In the genomic region with DNA sequence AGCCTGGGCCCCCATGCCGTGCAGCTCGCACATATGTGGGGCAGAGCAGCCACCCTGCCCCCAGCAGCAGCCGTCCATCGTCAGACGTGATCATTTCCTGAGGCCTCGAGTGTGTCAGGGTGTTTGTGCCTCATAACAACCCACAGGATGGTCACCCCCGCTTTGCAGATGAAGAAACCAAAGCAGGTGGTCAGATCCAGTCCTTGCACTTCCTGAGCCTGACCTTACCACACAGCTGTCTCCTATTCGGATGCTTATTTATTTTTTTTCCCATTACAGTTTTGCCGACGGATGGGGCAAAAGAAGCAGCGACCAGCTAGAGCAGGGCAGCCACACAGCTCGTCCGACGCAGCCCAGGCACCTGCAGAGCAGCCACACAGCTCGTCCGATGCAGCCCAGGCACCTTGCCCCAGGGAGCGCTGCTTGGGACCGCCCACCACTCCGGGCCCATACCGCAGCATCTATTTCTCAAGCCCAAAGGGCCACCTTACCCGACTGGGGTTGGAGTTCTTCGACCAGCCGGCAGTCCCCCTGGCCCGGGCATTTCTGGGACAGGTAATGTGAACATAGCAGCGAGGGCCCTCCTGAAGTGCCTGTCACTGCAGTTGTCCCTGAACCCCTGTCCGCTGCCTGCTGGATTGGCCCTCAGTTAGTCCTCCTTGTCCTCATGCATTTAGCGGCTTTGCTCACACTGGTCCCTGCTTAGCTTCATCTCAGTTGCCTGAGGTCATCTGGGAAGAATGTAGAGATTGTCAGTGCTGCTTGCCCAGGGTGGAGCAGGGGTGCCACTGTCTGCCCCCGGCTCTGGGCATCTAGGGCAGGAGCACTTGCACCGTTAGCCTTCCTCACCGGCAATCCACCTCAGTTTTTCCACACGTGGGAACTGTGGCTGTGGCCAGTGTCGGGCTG, we compare ENCODE assay signal across 9 cellular contexts. TPM values are rescaled to one million over a fixed set of nuclear protein-coding genes. Genes with fewer than 3 reads are reported as not detected.
DNase-seq lines count a peak whose midpoint lies in the region; ATAC-seq, FAIRE-seq and TF ChIP-seq lines count a peak whose summit lies in the region.
"Had no signal": no experiment of that assay in that cellular context is flagged by ENCODE, and none has a peak within 500 bp of the region (broad histone marks: within the 10 kb centered on the region; RNA-seq: fewer than 3 reads in every experiment).

No MANE protein-coding gene starts in this region.

- peak overlapping the region; percentile 87 for H3K4me3 Mint-ChIP-seq in chondrocyte (ENCODE audit: unreplicated experiment)
- peak overlapping the region; percentile 90 for H3K4me3 Mint-ChIP-seq in natural killer cell treated with Interleukin-12 subunit alpha and Interleukin-12 subunit beta and Interleukin-15 and Interleukin-18, amount 100 ng/mL, for 72 hours

- H3K4me1 Mint-ChIP-seq in chondrocyte (ENCODE audit: low read depth), result peaks cover 63% of the 10 kb centered on the region
- peaks cover 31 to 44% of the 10 kb centered on the region in 2 donors for H3K4me1 Mint-ChIP-seq in natural killer cell treated with Interleukin-12 subunit alpha and Interleukin-12 subunit beta and Interleukin-15 and Interleukin-18, amount 100 ng/mL, for 72 hours (ENCODE audit: low read depth in 2 of 2)

- H2AFZ ChIP-seq in KMS-11 (ENCODE audit: low read depth), result peak overlapping the region; percentile 83; the same call in 1 of the 2 replicates

- DNase-seq in chondrocyte (ENCODE audit: low spot score) (no peak), frontal cortex (ENCODE audit: low spot score in 2 of 2) (no peak)
- no peak for DNase-seq in natural killer cell treated with Interleukin-12 subunit alpha and Interleukin-12 subunit beta and Interleukin-15 and Interleukin-18, amount 100 ng/mL, for 72 hours (ENCODE audit: low spot score)
- DNase-seq: NK-92 treated with Interleukin-12 subunit alpha and Interleukin-12 subunit beta, amount 100 ng/mL, for 24 hours had no signal

- FAIRE-seq in frontal cortex (lab: Jason Lieb, UNC), result no peak

- H3K36me3 ChIP-seq in BLaER1 (peaks cover 45% of the 10 kb centered on the region), KMS-11 (ENCODE audit: insufficient read depth) (no peaks in the 10 kb centered on the region)

- H3K4me3 ChIP-seq in BLaER1, result peak overlapping the region; percentile 86
- no peak overlapping the region for H3K4me3 ChIP-seq in KMS-11 (IDR thresholded peaks at IDR 0.05; ENCODE audit: insufficient read depth, low read depth, low read length)

- H3K79me2 ChIP-seq in KMS-11 (ENCODE audit: insufficient read depth, low read depth), result no peaks in the 10 kb centered on the region

- no peaks in the 10 kb centered on the region for H3K9me3 ChIP-seq in BLaER1

- peak overlapping the region; percentile 91 for H3K27ac Mint-ChIP-seq in chondrocyte (ENCODE audit: unreplicated experiment)
- H3K27ac Mint-ChIP-seq in natural killer cell treated with Interleukin-12 subunit alpha and Interleukin-12 subunit beta and Interleukin-15 and Interleukin-18, amount 100 ng/mL, for 72 hours, result peak overlapping the region; percentile 87 to 94

- H3K27ac ChIP-seq in BLaER1 (peak overlapping the region; percentile 93), KMS-11 (no peak overlapping the region)

- H3K27me3 Mint-ChIP-seq in chondrocyte (ENCODE audit: low read depth), result no peaks in the 10 kb centered on the region
- peaks cover 0 to 3% of the 10 kb centered on the region in 2 donors for H3K27me3 Mint-ChIP-seq in natural killer cell treated with Interleukin-12 subunit alpha and Interleukin-12 subunit beta and Interleukin-15 and Interleukin-18, amount 100 ng/mL, for 72 hours

- H3K4me2 ChIP-seq in BLaER1, result peak overlapping the region; percentile 99
- H3K4me2 ChIP-seq in KMS-11, result peak overlapping the region; percentile 97

- H3K9ac ChIP-seq in BLaER1 (peak overlapping the region; percentile 90), KMS-11 (no peak overlapping the region)

- H3K9me3 Mint-ChIP-seq in chondrocyte (ENCODE audit: low read depth), result no peaks in the 10 kb centered on the region
- H3K9me3 Mint-ChIP-seq in natural killer cell treated with Interleukin-12 subunit alpha and Interleukin-12 subunit beta and Interleukin-15 and Interleukin-18, amount 100 ng/mL, for 72 hours, result no peaks in the 10 kb centered on the region

- no peak for ATAC-seq in natural killer cell treated with Interleukin-12 subunit alpha and Interleukin-12 subunit beta and Interleukin-15 and Interleukin-18, amount 100 ng/mL, for 72 hours
- ATAC-seq in GM19023 (IDR thresholded peaks at IDR 0.05; ENCODE audit: unreplicated experiment) (no peak), GM21825 (IDR thresholded peaks at IDR 0.05; ENCODE audit: unreplicated experiment) (no peak), HG02588 (IDR thresholded peaks at IDR 0.05; ENCODE audit: unreplicated experiment) (no peak)

- H4K20me1 ChIP-seq in BLaER1, result peaks cover 3% of the 10 kb centered on the region
- no peaks in the 10 kb centered on the region for H4K20me1 ChIP-seq in KMS-11 (ENCODE audit: insufficient read depth)

- H3K27me3 ChIP-seq in BLaER1, result no peaks in the 10 kb centered on the region
- H3K27me3 ChIP-seq in KMS-11 (ENCODE audit: insufficient read depth, low read depth), result no peaks in the 10 kb centered on the region

- H3K4me1 ChIP-seq in BLaER1 (peaks cover 63% of the 10 kb centered on the region), KMS-11 (ENCODE audit: low read depth, poor library complexity, severe bottlenecking) (peaks cover 31% of the 10 kb centered on the region)

- TF ChIP-seq CTCF in KMS-11 (conservative IDR thresholded peaks at IDR 0.05; ENCODE audit: low read depth, low read length), result no peak
- TF ChIP-seq CTCF in chondrocyte (IDR thresholded peaks at IDR 0.05), result no peak

- H3K36me3 Mint-ChIP-seq in chondrocyte (ENCODE audit: low read depth), result peaks cover 5% of the 10 kb centered on the region
- no peaks in the 10 kb centered on the region for H3K36me3 Mint-ChIP-seq in natural killer cell treated with Interleukin-12 subunit alpha and Interleukin-12 subunit beta and Interleukin-15 and Interleukin-18, amount 100 ng/mL, for 72 hours

RNA-seq across cellular contexts. Expression of gene MPG, which starts 1.4 kb away (rescaled TPM):
- total RNA-seq in chondrocyte (52.6 to 65.4 TPM (median 61.1 TPM) in 3 replicates), frontal cortex (48.9 TPM)
- 10 to 100 TPM; 39.9 to 43.8 TPM for total RNA-seq in natural killer cell treated with Interleukin-12 subunit alpha and Interleukin-12 subunit beta and Interleukin-15 and Interleukin-18, amount 100 ng/mL, for 72 hours

RNA-seq across cellular contexts. Expression of gene RHBDF1, which starts 7.0 kb away (rescaled TPM):
- 52.4 to 55.5 TPM (median 52.7 TPM) in 3 replicates for total RNA-seq in chondrocyte
- total RNA-seq in natural killer cell treated with Interleukin-12 subunit alpha and Interleukin-12 subunit beta and Interleukin-15 and Interleukin-18, amount 100 ng/mL, for 72 hours, result 1 to 10 TPM in 1 of 2 donors, under 1 TPM in 1; 0.84 to 2.5 TPM
- 1.6 TPM for total RNA-seq in frontal cortex

RNA-seq across cellular contexts. Expression of gene SNRNP25, which starts 25.8 kb away (rescaled TPM):
- total RNA-seq in chondrocyte, result 27.7 to 40.5 TPM (median 28.0 TPM) in 3 replicates
- total RNA-seq in natural killer cell treated with Interleukin-12 subunit alpha and Interleukin-12 subunit beta and Interleukin-15 and Interleukin-18, amount 100 ng/mL, for 72 hours, result 10 to 100 TPM; 35.6 to 39.8 TPM
- total RNA-seq in frontal cortex, result 14.3 TPM

RNA-seq across cellular contexts. Expression of gene POLR3K, which starts 26.0 kb away (rescaled TPM):
- total RNA-seq in chondrocyte, result 7.3 to 11.3 TPM (median 7.5 TPM) in 3 replicates
- 10 to 100 TPM; 39.8 to 84.7 TPM for total RNA-seq in natural killer cell treated with Interleukin-12 subunit alpha and Interleukin-12 subunit beta and Interleukin-15 and Interleukin-18, amount 100 ng/mL, for 72 hours
- total RNA-seq in frontal cortex, result 4.9 TPM

RNA-seq across cellular contexts. Expression of gene NPRL3, which starts 59.1 kb away (rescaled TPM):
- total RNA-seq in chondrocyte, result 32.0 to 39.6 TPM (median 35.4 TPM) in 3 replicates
- 10 to 100 TPM; 33.3 to 68.5 TPM for total RNA-seq in natural killer cell treated with Interleukin-12 subunit alpha and Interleukin-12 subunit beta and Interleukin-15 and Interleukin-18, amount 100 ng/mL, for 72 hours
- total RNA-seq in frontal cortex, result 8.2 TPM

Comparison
In these comparisons a context has a peak if more than half of its experiments do, and no peak if none do; other contexts are left out.
1. RNA of gene RHBDF1, which starts 7.0 kb away (total RNA-seq): 52.4 to 55.5 TPM in chondrocyte; 0.84 to 2.5 TPM in natural killer cell treated with Interleukin-12 subunit alpha and Interleukin-12 subunit beta and Interleukin-15 and Interleukin-18, amount 100 ng/mL, for 72 hours and 1.6 TPM in frontal cortex (single experiment); every median in the first group is over 10 times any median in the second.